8 cellular contexts compared by ENCODE assay signal in genomic region chr6:108492131-108492766, GRCh38.
DNase-seq lines count a peak whose midpoint lies in the region; ATAC-seq and TF ChIP-seq lines count a peak whose summit lies in the region.

No MANE protein-coding gene starts in this region.

- no peaks in the 10 kb centered on the region for H4K20me1 ChIP-seq in OCI-LY7 (ENCODE audit: insufficient read depth, low read length)

- POLR2A ChIA-PET in CD4-positive, alpha-beta memory T cell (lab: Charles Lee; ENCODE audit: partially characterized antibody), result interaction anchor here (0.6 kb wide), 1 partner anchor 16 kb away, joined by 3 read pairs; no protein-coding TSS in a partner anchor
- POLR2A ChIA-PET in OCI-LY7 (lab: Charles Lee), result interaction anchor here (0.5 to 2.6 kb wide), 14 partner anchors 8 to 1374 kb away, joined by 3 to 7 read pairs (median 4); no protein-coding TSS in a partner anchor

- H3K18ac ChIP-seq in neuronal stem cell (ENCODE audit: low read length), result no peak overlapping the region

- H3K14ac ChIP-seq in neuronal stem cell (ENCODE audit: low read length), result no peak overlapping the region

- TF ChIP-seq CTCF in OCI-LY7 (conservative IDR thresholded peaks at IDR 0.05; ENCODE audit: low read length) (peak; percentile 93), endothelial cell (IDR thresholded peaks at IDR 0.05; ENCODE audit: unreplicated experiment) (peak; percentile 56)

- H2BK12ac ChIP-seq in neuronal stem cell (ENCODE audit: low read length), result no peak overlapping the region

- H2BK120ac ChIP-seq in neuronal stem cell (ENCODE audit: low read depth, low read length), result no peak overlapping the region

- peaks cover 0 to 1% (median 0%) of the 10 kb centered on the region in 4 donors for H3K4me1 Mint-ChIP-seq in CD4-positive, alpha-beta memory T cell
- no peaks in the 10 kb centered on the region for H3K4me1 Mint-ChIP-seq in endothelial cell (ENCODE audit: unreplicated experiment)

- intact Hi-C loops in CD4-positive, alpha-beta memory T cell (cut with micrococcal nuclease), result loop anchor here (2.0 to 10.0 kb wide), 3 partner anchors 230 to 817 kb away; partner anchors contain the start of gene SNX3
- intact Hi-C loops in OCI-LY7 (cut with micrococcal nuclease; ENCODE audit: unreplicated experiment), result loop anchor here (1.0 to 10.0 kb wide), 3 partner anchors 242 to 517 kb away; no protein-coding TSS in a partner anchor
- intact Hi-C loops in posterior cingulate gyrus (cut with DNase I), result loop anchor here (2.0 kb wide), 1 partner anchor 379 kb away; no protein-coding TSS in a partner anchor

- peaks cover 0 to 4% of the 10 kb centered on the region in 2 donors for H3K36me3 Mint-ChIP-seq in CD4-positive, alpha-beta memory T cell
- no peaks in the 10 kb centered on the region for H3K36me3 Mint-ChIP-seq in endothelial cell (ENCODE audit: low read depth, unreplicated experiment)

- no peaks in the 10 kb centered on the region for H3K9me2 ChIP-seq in OCI-LY7 (ENCODE audit: insufficient read depth, low read length)

- H2AK5ac ChIP-seq in neuronal stem cell (ENCODE audit: low read depth, low read length), result no peak overlapping the region

- no peaks in the 10 kb centered on the region for H3K4me1 ChIP-seq in CD4-positive, alpha-beta memory T cell (ENCODE audit: insufficient read depth, low read length)
- H3K4me1 ChIP-seq in HAP-1 (peaks cover 2% of the 10 kb centered on the region; the same call in 1 of the 2 replicates), OCI-LY7 (ENCODE audit: insufficient read depth, low read length, poor library complexity, severe bottlenecking) (no peaks in the 10 kb centered on the region), neuronal stem cell (ENCODE audit: control insufficient read depth in 2 of 2, insufficient read depth in 1 of 2, low read depth in 1 of 2, low read length in 2 of 2) (no peaks in the 10 kb centered on the region)

- peak in 4 of 5 donors; percentile 8 to 22 (median 15) for DNase-seq in CD4-positive, alpha-beta memory T cell
- DNase-seq in HAP-1 (ENCODE audit: low spot score in 2 of 2), result peak; percentile 14 to 55
- peak; percentile 49 for DNase-seq in OCI-LY7 (ENCODE audit: low spot score)
- peak; percentile 8 for DNase-seq in endothelial cell (ENCODE audit: low spot score)
- peak; percentile 26 for DNase-seq in neuronal stem cell (ENCODE audit: low spot score)
- DNase-seq in posterior cingulate gyrus, result no peak

- H2BK5ac ChIP-seq in neuronal stem cell (ENCODE audit: low read length), result no peak overlapping the region

- no peak overlapping the region for H3K27ac Mint-ChIP-seq in CD4-positive, alpha-beta memory T cell
- H3K27ac Mint-ChIP-seq in endothelial cell (ENCODE audit: unreplicated experiment), result no peak overlapping the region

- H3K4me3 Mint-ChIP-seq in CD4-positive, alpha-beta memory T cell, result no peak overlapping the region
- H3K4me3 Mint-ChIP-seq in endothelial cell (ENCODE audit: unreplicated experiment), result no peak overlapping the region

- no peaks in the 10 kb centered on the region for H3K27me3 ChIP-seq in CD4-positive, alpha-beta memory T cell (ENCODE audit: insufficient read depth, low read length)
- no peaks in the 10 kb centered on the region for H3K27me3 ChIP-seq in HAP-1 (ENCODE audit: low read depth)
- H3K27me3 ChIP-seq in neuronal stem cell (ENCODE audit: control insufficient read depth in 3 of 3, insufficient read depth in 3 of 3, low read depth in 1 of 3, low read length in 3 of 3), result no peaks in the 10 kb centered on the region

- H3K9ac ChIP-seq in neuronal stem cell (ENCODE audit: low read depth, low read length, poor library complexity), result no peak overlapping the region

- H3K27me3 Mint-ChIP-seq in CD4-positive, alpha-beta memory T cell, result no peaks in the 10 kb centered on the region
- no peaks in the 10 kb centered on the region for H3K27me3 Mint-ChIP-seq in endothelial cell (ENCODE audit: unreplicated experiment)

- no TSS peak for BruUV-seq in OCI-LY7 (replicated peaks; lab: Mats Ljungman, UMichigan)

- in situ Hi-C loops in HAP-1 (cut with MboI; ENCODE audit: low sequenced_read_pairs), result loop anchor here (10.0 kb wide), 1 partner anchor 377 kb away; no protein-coding TSS in a partner anchor

- CTCF ChIA-PET in CD4-positive, alpha-beta memory T cell (lab: Charles Lee; ENCODE audit: partially characterized antibody), result interaction anchor here (0.8 to 5.0 kb wide), 17 partner anchors 8 to 511 kb away, joined by 3 to 17 read pairs (median 4); partner anchors contain the start of gene SNX3
- CTCF ChIA-PET in OCI-LY7 (lab: Charles Lee; ENCODE audit: unreplicated experiment), result interaction anchor here (0.6 to 1.6 kb wide), 4 partner anchors 9 to 380 kb away, joined by 3 to 4 read pairs (median 4); no protein-coding TSS in a partner anchor

- no peak overlapping the region for H4K8ac ChIP-seq in neuronal stem cell (ENCODE audit: low read depth, low read length)

- H2BK15ac ChIP-seq in neuronal stem cell (ENCODE audit: low read length), result no peak overlapping the region

- ATAC-seq in HG02610 (IDR thresholded peaks at IDR 0.05; ENCODE audit: unreplicated experiment) (no peak), HG03521 (IDR thresholded peaks at IDR 0.05; ENCODE audit: unreplicated experiment) (no peak)

- no peaks in the 10 kb centered on the region for H3K36me3 ChIP-seq in CD4-positive, alpha-beta memory T cell (ENCODE audit: insufficient read depth, low read length)
- no peaks in the 10 kb centered on the region for H3K36me3 ChIP-seq in HAP-1 (replicated peaks)
- H3K36me3 ChIP-seq in OCI-LY7 (ENCODE audit: insufficient read depth, low read length), result no peaks in the 10 kb centered on the region
- H3K36me3 ChIP-seq in neuronal stem cell (replicated peaks in 1 of 2; ENCODE audit: control insufficient read depth in 2 of 2, insufficient read depth in 2 of 2, low read length in 2 of 2), result no peaks in the 10 kb centered on the region

- H3K4me2 ChIP-seq in OCI-LY7 (ENCODE audit: low read length) (no peak overlapping the region), neuronal stem cell (ENCODE audit: insufficient read depth, low read length, poor library complexity, severe bottlenecking) (no peak overlapping the region)

- no peaks in the 10 kb centered on the region for H3K79me2 ChIP-seq in OCI-LY7 (ENCODE audit: insufficient read depth, low read depth, low read length)

- no peak overlapping the region for H4K91ac ChIP-seq in neuronal stem cell (ENCODE audit: low read depth, low read length, poor library complexity)

- H3K79me1 ChIP-seq in neuronal stem cell (ENCODE audit: low read depth, low read length), result no peaks in the 10 kb centered on the region

- H3K23ac ChIP-seq in neuronal stem cell (ENCODE audit: low read depth, low read length, poor library complexity), result no peak overlapping the region

- H3K4me3 ChIP-seq in CD4-positive, alpha-beta memory T cell (ENCODE audit: low read length in 2 of 2), result no peak overlapping the region
- H3K4me3 ChIP-seq in HAP-1 (no peak overlapping the region), OCI-LY7 (ENCODE audit: low read depth, low read length, poor library complexity, severe bottlenecking) (no peak overlapping the region), neuronal stem cell (ENCODE audit: low read length in 2 of 2) (no peak overlapping the region)

- H3K9me3 Mint-ChIP-seq in CD4-positive, alpha-beta memory T cell, result no peaks in the 10 kb centered on the region
- H3K9me3 Mint-ChIP-seq in endothelial cell (ENCODE audit: unreplicated experiment), result no peaks in the 10 kb centered on the region

- H3K4ac ChIP-seq in neuronal stem cell (ENCODE audit: low read length), result no peak overlapping the region

- H2AFZ ChIP-seq in OCI-LY7 (ENCODE audit: low read length), result no peak overlapping the region
- H2AFZ ChIP-seq in neuronal stem cell (ENCODE audit: low read length), result no peak overlapping the region

- H3K9me3 ChIP-seq in CD4-positive, alpha-beta memory T cell (ENCODE audit: control insufficient read depth in 1 of 2, low read length in 2 of 2), result no peaks in the 10 kb centered on the region
- H3K9me3 ChIP-seq in HAP-1 (no peaks in the 10 kb centered on the region), OCI-LY7 (ENCODE audit: low read length) (no peaks in the 10 kb centered on the region), neuronal stem cell (replicated peaks in 1 of 2; ENCODE audit: control insufficient read depth in 2 of 2, insufficient read depth in 1 of 2, low read depth in 1 of 2, low read length in 2 of 2) (no peaks in the 10 kb centered on the region)

- no peak overlapping the region for H3K27ac ChIP-seq in CD4-positive, alpha-beta memory T cell (ENCODE audit: low read depth, low read length)
- H3K27ac ChIP-seq in OCI-LY7 (ENCODE audit: low read depth, low read length, poor library complexity, severe bottlenecking) (no peak overlapping the region), neuronal stem cell (replicated peaks; ENCODE audit: low read length) (no peak overlapping the region)

Comparison
In these comparisons a context has a peak if more than half of its experiments do, and no peak if none do; other contexts are left out.
1. DNase-seq: peak in CD4-positive, alpha-beta memory T cell (4 of 5), HAP-1 (2 of 2), OCI-LY7 (single experiment), endothelial cell (single experiment) and neuronal stem cell (single experiment); none in posterior cingulate gyrus (0 of 10).